In the genomic region with DNA sequence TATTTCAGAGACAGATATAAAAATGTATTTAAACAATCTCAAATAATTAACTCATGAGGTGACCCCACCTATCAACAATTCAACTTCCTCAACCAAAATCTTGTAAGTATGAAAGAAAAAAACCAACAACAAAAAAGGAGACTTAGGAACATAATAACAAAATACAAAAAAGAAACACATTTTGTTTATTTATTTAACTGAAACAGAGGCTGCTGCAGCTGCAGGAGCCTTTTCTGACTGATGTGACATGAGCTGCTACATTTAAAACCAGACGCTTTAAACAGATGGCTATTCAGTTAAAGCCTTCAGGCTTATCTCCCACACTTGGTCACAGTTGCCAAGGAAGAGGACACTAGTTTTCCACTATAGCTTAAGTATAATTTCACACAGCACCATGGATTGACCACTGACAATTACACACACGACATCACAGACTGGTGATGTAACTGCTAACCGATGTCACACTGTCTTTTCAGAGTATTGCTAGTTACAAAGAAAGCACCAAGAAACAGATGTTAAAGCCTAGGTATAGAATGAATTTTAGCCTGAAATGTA, we compare ENCODE assay signal across 10 cellular contexts.
DNase-seq lines count a peak whose midpoint lies in the region; ATAC-seq, FAIRE-seq and TF ChIP-seq lines count a peak whose summit lies in the region.
"Had no signal": no experiment of that assay in that cellular context is flagged by ENCODE, and none has a peak within 500 bp of the region (broad histone marks: within the 10 kb centered on the region; RNA-seq: fewer than 3 reads in every experiment).

No MANE protein-coding gene starts in this region.

- TF ChIP-seq EP300 in A549 (IDR thresholded peaks at IDR 0.05), result no peak

- H3K4me3 ChIP-seq in A549, result no peak overlapping the region
- no peak overlapping the region for H3K4me3 ChIP-seq in testis

- peak overlapping the region in 1 of 2 experiments; percentile 4; a peak in 1 of 6 replicates for H3K27ac ChIP-seq in A549
- no peak overlapping the region for H3K27ac ChIP-seq in testis

- peak overlapping the region; percentile 60 for H3K27ac Mint-ChIP-seq in HFFc6
- peak overlapping the region; percentile 66 for H3K27ac Mint-ChIP-seq in activated CD8-positive, alpha-beta T cell treated with anti-CD3 and anti-CD28 coated beads for 36 hours
- H3K27ac Mint-ChIP-seq in immature natural killer cell, result peak overlapping the region in 4 of 6 donors; percentile 46 to 76 (median 62)

- TF ChIP-seq POLR2A in A549 (IDR thresholded peaks at IDR 0.05; ENCODE audit: low read length), result no peak
- TF ChIP-seq POLR2A in testis (IDR thresholded peaks at IDR 0.05), result no peak

- H3K4me1 Mint-ChIP-seq in HFFc6 (ENCODE audit: low read depth) (peaks cover 55% of the 10 kb centered on the region), immature natural killer cell (peaks cover 38 to 81% of the 10 kb centered on the region in 2 donors)
- H3K4me1 Mint-ChIP-seq in activated CD8-positive, alpha-beta T cell treated with anti-CD3 and anti-CD28 coated beads for 36 hours (ENCODE audit: low read depth), result peaks cover 43% of the 10 kb centered on the region

- no peaks in the 10 kb centered on the region for H3K9me3 ChIP-seq in A549
- H3K9me3 ChIP-seq in testis, result no peaks in the 10 kb centered on the region

- TF ChIP-seq CTCF in A549 (IDR thresholded peaks at IDR 0.05), result no peak
- no peak for TF ChIP-seq CTCF in HFFc6 (IDR thresholded peaks at IDR 0.05)
- TF ChIP-seq CTCF in activated CD8-positive, alpha-beta T cell treated with anti-CD3 and anti-CD28 coated beads for 36 hours (IDR thresholded peaks at IDR 0.05), result no peak
- no peak for TF ChIP-seq CTCF in testis (IDR thresholded peaks at IDR 0.05)

- intact Hi-C loops in activated CD8-positive, alpha-beta T cell treated with anti-CD3 and anti-CD28 coated beads for 36 hours (cut with micrococcal nuclease), result no loop called here
- intact Hi-C loops in testis (cut with DNase I; ENCODE audit: low total_unique reads), result no loop called here

- no peak for FAIRE-seq in A549 (lab: Jason Lieb, UNC)

- H3K9me3 Mint-ChIP-seq in HFFc6 (no peaks in the 10 kb centered on the region), immature natural killer cell (no peaks in the 10 kb centered on the region)
- no peaks in the 10 kb centered on the region for H3K9me3 Mint-ChIP-seq in activated CD8-positive, alpha-beta T cell treated with anti-CD3 and anti-CD28 coated beads for 36 hours
- H3K9me3 Mint-ChIP-seq: naive B cell had no signal

- POLR2A ChIA-PET in A549 (lab: Yijun Ruan, JAX), result interaction anchor here (0.6 kb wide), 1 partner anchor 107 kb away, joined by 10 read pairs; no protein-coding TSS in a partner anchor
- POLR2A ChIA-PET in activated CD8-positive, alpha-beta T cell treated with anti-CD3 and anti-CD28 coated beads for 36 hours (lab: Charles Lee), result interaction anchor here (0.7 to 0.9 kb wide), 2 partner anchors 19 to 23 kb away, joined by 3 read pairs; no protein-coding TSS in a partner anchor

- DNase-seq in A549 (ENCODE audit: low read depth in 1 of 2, low spot score in 1 of 2), result no peak
- no peak for DNase-seq in HFFc6
- DNase-seq in activated CD8-positive, alpha-beta T cell treated with anti-CD3 and anti-CD28 coated beads for 36 hours, result peak; percentile 29
- no peak for DNase-seq in immature natural killer cell
- DNase-seq in testis, result no peak
- DNase-seq in stimulated activated naive CD4-positive, alpha-beta T cell treated with Interleukin-2 at 50 U/mL for 16 hours (lab: John Stamatoyannopoulos, UW), result no peak
- DNase-seq: naive B cell, NCI-H345 had no signal

- peak overlapping the region; percentile 75 for H3K4me2 ChIP-seq in A549

- H3K36me3 Mint-ChIP-seq in HFFc6 (ENCODE audit: low read depth) (no peaks in the 10 kb centered on the region), immature natural killer cell (no peaks in the 10 kb centered on the region)
- H3K36me3 Mint-ChIP-seq in activated CD8-positive, alpha-beta T cell treated with anti-CD3 and anti-CD28 coated beads for 36 hours (ENCODE audit: low read depth), result peaks cover 2% of the 10 kb centered on the region
- H3K36me3 Mint-ChIP-seq: naive B cell had no signal

- peak; percentile 18 to 54; a peak in 5 of 6 replicates for ATAC-seq in A549
- peak; percentile 45 for ATAC-seq in activated CD8-positive, alpha-beta T cell treated with anti-CD3 and anti-CD28 coated beads for 36 hours
- ATAC-seq in GM18873 (IDR thresholded peaks at IDR 0.05; ENCODE audit: low FRiP score, unreplicated experiment), result no peak
- no peak for ATAC-seq in GM21367 (IDR thresholded peaks at IDR 0.05; ENCODE audit: unreplicated experiment)

- WGBS in A549 (ENCODE audit: missing lambda C conversion rate), result 28% methylated on average over 3 of the region's 3 CpGs
- WGBS in testis, 2 donors, result 37 to 46% methylated on average over 3 of the region's 3 CpGs

- H3K27me3 ChIP-seq in testis, result no peaks in the 10 kb centered on the region

- H3K4me3 Mint-ChIP-seq in HFFc6 (peak overlapping the region; percentile 74; the same call in 1 of the 2 replicates), immature natural killer cell (peak overlapping the region in 2 of 5 donors; percentile 18 to 40)
- no peak overlapping the region for H3K4me3 Mint-ChIP-seq in activated CD8-positive, alpha-beta T cell treated with anti-CD3 and anti-CD28 coated beads for 36 hours

- H3K27me3 Mint-ChIP-seq in HFFc6 (ENCODE audit: insufficient read depth), result no peaks in the 10 kb centered on the region; the same call in 1 of the 2 replicates
- no peaks in the 10 kb centered on the region for H3K27me3 Mint-ChIP-seq in activated CD8-positive, alpha-beta T cell treated with anti-CD3 and anti-CD28 coated beads for 36 hours
- peaks cover 0 to 4% (median 0%) of the 10 kb centered on the region in 3 donors for H3K27me3 Mint-ChIP-seq in immature natural killer cell (ENCODE audit: low read depth in 3 of 3)
- H3K27me3 Mint-ChIP-seq: naive B cell had no signal

- TF ChIP-seq RAD21 in A549 (conservative IDR thresholded peaks at IDR 0.05 in 1 of 2, IDR thresholded peaks at IDR 0.05 in 1 of 2), result no peak

- peaks cover 80% of the 10 kb centered on the region for H3K4me1 ChIP-seq in A549
- H3K4me1 ChIP-seq in testis, result peaks cover 21% of the 10 kb centered on the region

- H3K36me3 ChIP-seq in testis (ENCODE audit: low read depth, missing control alignments), result no peaks in the 10 kb centered on the region

- CTCF ChIA-PET in A549 (lab: Yijun Ruan, JAX), result interaction anchor here (1.0 to 2.4 kb wide), 5 partner anchors 10 to 544 kb away, joined by 3 to 5 read pairs (median 3); no protein-coding TSS in a partner anchor
- CTCF ChIA-PET in activated CD8-positive, alpha-beta T cell treated with anti-CD3 and anti-CD28 coated beads for 36 hours (lab: Charles Lee), result interaction anchor here (1.0 to 1.5 kb wide), 5 partner anchors 20 to 30 kb away, joined by 3 to 4 read pairs (median 3); no protein-coding TSS in a partner anchor

TF ChIP-seq in A549, 52 proteins besides CTCF, POLR2A, EP300 and RAD21:
- no peak for TF ChIP-seq RNF2 (IDR thresholded peaks at IDR 0.05; ENCODE audit: borderline replicate concordance, low read depth)
- TF ChIP-seq JUNB (IDR thresholded peaks at IDR 0.05), result no peak
- TF ChIP-seq JUN (IDR thresholded peaks at IDR 0.05), result no peak

Comparison
In these comparisons a context has a peak if more than half of its experiments do, and no peak if none do; other contexts are left out.
1. ATAC-seq: peak in A549 (2 of 2) and activated CD8-positive, alpha-beta T cell treated with anti-CD3 and anti-CD28 coated beads for 36 hours (single experiment); none in GM18873 (single experiment) and GM21367 (single experiment).
2. Peak in every context shown above with its lines, with median percentiles within 50 percentile points of each other: H3K27ac Mint-ChIP-seq.